Comparison of ENCODE assay signal across 28 cellular contexts in genomic region chr12:112734859-112735258, GRCh38. TPM values are rescaled to one million over a fixed set of nuclear protein-coding genes. Genes with fewer than 3 reads are reported as not detected.
"Had no signal": no experiment of that assay in that cellular context is flagged by ENCODE, and none has a peak within 500 bp of the region (broad histone marks: within the 10 kb centered on the region; RNA-seq: fewer than 3 reads in every experiment).

No MANE protein-coding gene starts in this region.

- H3K79me2 ChIP-seq: hepatocyte had no signal

- H3K4me1 ChIP-seq: left ventricle myocardium inferior, right atrium auricular region, right lobe of liver, suprapubic skin, tibial artery, upper lobe of right lung had no signal

- H3K36me3 ChIP-seq: left ventricle myocardium inferior, ovary, right atrium auricular region, right lobe of liver, suprapubic skin, thoracic aorta, tibial artery, upper lobe of right lung had no signal

- H3K36me3 Mint-ChIP-seq: mesothelial cell of epicardium; naive B cell; natural killer cell; stimulated activated naive B cell treated with anti-CD40 and anti-IgM and Interleukin-4, amounts not matched to agents 10 μg/mL and 1 μg/mL and 100 μg/mL, for 72 hours had no signal

- H3K27ac ChIP-seq: hepatocyte, left ventricle myocardium inferior, ovary, right atrium auricular region, right lobe of liver, suprapubic skin, thoracic aorta, tibial artery, upper lobe of right lung had no signal

- H3K27ac Mint-ChIP-seq: mesothelial cell of epicardium; naive B cell; natural killer cell; nephron progenitor cell; progenitor cell of endocrine pancreas; stimulated activated naive B cell treated with anti-CD40 and anti-IgM and Interleukin-4, amounts not matched to agents 10 μg/mL and 1 μg/mL and 100 μg/mL, for 72 hours had no signal

- H3K4me2 ChIP-seq: hepatocyte, smooth muscle cell had no signal

- ATAC-seq: natural killer cell; right lobe of liver; stimulated activated naive B cell treated with anti-CD40 and anti-IgM and Interleukin-4, amounts not matched to agents 10 μg/mL and 1 μg/mL and 100 μg/mL, for 72 hours; stimulated activated naive CD8-positive, alpha-beta T cell treated with anti-CD3 and anti-CD28 coated beads, Interleukin-15, Interleukin-2, amounts not matched to agents 100 U/mL and 50 U/mL, for 24 hours; upper lobe of right lung had no signal

- H3K4me3 Mint-ChIP-seq: mesothelial cell of epicardium; natural killer cell; nephron progenitor cell; stimulated activated naive B cell treated with anti-CD40 and anti-IgM and Interleukin-4, amounts not matched to agents 10 μg/mL and 1 μg/mL and 100 μg/mL, for 72 hours had no signal

- H3K27me3 ChIP-seq: ovary, right atrium auricular region, right lobe of liver, tibial artery, upper lobe of right lung had no signal

- DNase-seq: left ventricle myocardium inferior; naive B cell; natural killer cell; nephron progenitor cell; ovary; right lobe of liver; stimulated activated CD4-positive, alpha-beta T cell treated with anti-CD3 and anti-CD28 coated beads, Interleukin-15, amount 100 ng/mL, for 24 hours; stimulated activated CD4-positive, alpha-beta T cell treated with anti-CD3 and anti-CD28 coated beads, Interleukin-2, amount 100 ng/mL, for 24 hours; stimulated activated CD4-positive, alpha-beta T cell treated with anti-CD3 and anti-CD28 coated beads, Interleukin-4, amount 100 ng/mL, for 1 hour; stimulated activated naive B cell treated with anti-CD40 and anti-IgM and Interleukin-4, amounts not matched to agents 10 μg/mL and 1 μg/mL and 100 μg/mL, for 72 hours; stimulated activated naive CD8-positive, alpha-beta T cell treated with anti-CD3 and anti-CD28 coated beads, Interleukin-15, Interleukin-2, amounts not matched to agents 100 U/mL and 50 U/mL, for 24 hours; tibial artery; trophoblast cell; upper lobe of right lung had no signal

- H2AFZ ChIP-seq: hepatocyte had no signal

- H3K4me1 Mint-ChIP-seq: mesothelial cell of epicardium; naive B cell; natural killer cell; nephron progenitor cell; stimulated activated naive B cell treated with anti-CD40 and anti-IgM and Interleukin-4, amounts not matched to agents 10 μg/mL and 1 μg/mL and 100 μg/mL, for 72 hours had no signal

- H3K9me3 Mint-ChIP-seq: mesothelial cell of epicardium; naive B cell; nephron progenitor cell; stimulated activated naive B cell treated with anti-CD40 and anti-IgM and Interleukin-4, amounts not matched to agents 10 μg/mL and 1 μg/mL and 100 μg/mL, for 72 hours had no signal

- H3K4me3 ChIP-seq: hepatocyte, left ventricle myocardium inferior, lung, ovary, right atrium auricular region, right lobe of liver, smooth muscle cell, suprapubic skin, thoracic aorta, tibial artery, upper lobe of right lung had no signal

RNA-seq across cellular contexts. Expression of gene RPH3A, which starts 56.7 kb away (rescaled TPM):
- total RNA-seq: hepatocyte, kidney epithelial cell, left ventricle myocardium inferior, lower leg skin, mesothelial cell of epicardium, ovary, progenitor cell of endocrine pancreas, pulmonary artery endothelial cell, renal cortical epithelial cell, right atrium auricular region, skeletal muscle tissue, smooth muscle cell, subcutaneous adipose tissue, suprapubic skin, thoracic aorta had no signal
- polyA plus RNA-seq: hepatocyte, smooth muscle cell had no signal
